ENCODE assay signal across 1 cellular context in the genomic region with DNA sequence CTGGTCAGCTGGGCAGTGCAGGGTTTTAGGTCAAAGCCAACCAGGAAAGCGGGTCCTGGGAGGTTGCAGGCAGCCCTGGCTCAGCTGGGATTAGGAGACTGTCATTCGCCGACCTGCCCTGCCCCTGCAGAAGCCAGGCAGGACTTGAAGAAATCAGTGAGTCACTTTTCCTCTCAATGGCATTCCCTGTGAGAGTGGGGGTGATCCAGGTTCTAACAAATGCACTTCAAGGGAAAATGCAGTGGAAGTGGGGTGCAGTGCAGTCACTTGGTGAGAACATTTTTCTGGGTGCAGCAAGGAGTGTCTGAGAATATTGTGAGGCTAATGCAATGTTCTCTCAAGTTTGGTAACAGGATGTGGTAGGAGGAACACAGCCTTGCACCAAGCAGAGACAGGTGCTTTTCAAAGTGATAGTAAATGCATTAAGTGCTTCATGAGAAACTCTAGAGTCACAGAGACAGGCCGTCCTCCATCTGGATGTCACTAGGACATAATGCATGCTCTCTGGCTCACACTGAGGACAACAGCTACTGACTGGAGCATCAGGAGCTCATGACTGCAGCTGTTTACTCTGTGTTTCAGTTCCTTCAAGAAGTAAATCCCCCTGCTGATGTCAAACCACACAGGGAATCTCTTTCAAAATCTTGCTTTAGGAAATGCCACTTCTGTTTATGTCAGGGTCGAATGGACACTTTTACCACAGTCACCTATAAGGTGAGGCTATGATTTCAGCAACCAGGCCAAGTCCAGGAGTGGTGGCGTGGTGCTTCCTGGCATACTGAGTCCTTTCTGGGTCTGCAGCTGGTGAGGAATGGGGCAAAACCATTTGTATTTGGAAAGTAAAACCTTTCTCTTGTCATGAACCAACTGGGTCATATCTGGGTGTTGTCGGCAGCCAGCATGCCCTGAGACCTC.
TF ChIP-seq lines count a peak whose summit lies in the region.

No MANE protein-coding gene starts in this region.

TF ChIP-seq in GM12878, 131 proteins besides CTCF, POLR2A, EP300 and RAD21 (continued from another document and continues in another):
- TF ChIP-seq, protein P1, sequence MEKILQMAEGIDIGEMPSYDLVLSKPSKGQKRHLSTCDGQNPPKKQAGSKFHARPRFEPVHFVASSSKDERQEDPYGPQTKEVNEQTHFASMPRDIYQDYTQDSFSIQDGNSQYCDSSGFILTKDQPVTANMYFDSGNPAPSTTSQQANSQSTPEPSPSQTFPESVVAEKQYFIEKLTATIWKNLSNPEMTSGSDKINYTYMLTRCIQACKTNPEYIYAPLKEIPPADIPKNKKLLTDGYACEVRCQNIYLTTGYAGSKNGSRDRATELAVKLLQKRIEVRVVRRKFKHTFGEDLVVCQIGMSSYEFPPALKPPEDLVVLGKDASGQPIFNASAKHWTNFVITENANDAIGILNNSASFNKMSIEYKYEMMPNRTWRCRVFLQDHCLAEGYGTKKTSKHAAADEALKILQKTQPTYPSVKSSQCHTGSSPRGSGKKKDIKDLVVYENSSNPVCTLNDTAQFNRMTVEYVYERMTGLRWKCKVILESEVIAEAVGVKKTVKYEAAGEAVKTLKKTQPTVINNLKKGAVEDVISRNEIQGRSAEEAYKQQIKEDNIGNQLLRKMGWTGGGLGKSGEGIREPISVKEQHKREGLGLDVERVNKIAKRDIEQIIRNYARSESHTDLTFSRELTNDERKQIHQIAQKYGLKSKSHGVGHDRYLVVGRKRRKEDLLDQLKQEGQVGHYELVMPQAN (conservative IDR thresholded peaks at IDR 0.05): no peak
- TF ChIP-seq ZNF207 (IDR thresholded peaks at IDR 0.05; ENCODE audit: borderline replicate concordance): no peak
- peak; percentile 87 for TF ChIP-seq TCF3 (IDR thresholded peaks at IDR 0.05; ENCODE audit: borderline replicate concordance, insufficient read depth, low read depth, low read length)
- peak; percentile 80 for TF ChIP-seq DPF2 (IDR thresholded peaks at IDR 0.05)
- TF ChIP-seq, protein P2, sequence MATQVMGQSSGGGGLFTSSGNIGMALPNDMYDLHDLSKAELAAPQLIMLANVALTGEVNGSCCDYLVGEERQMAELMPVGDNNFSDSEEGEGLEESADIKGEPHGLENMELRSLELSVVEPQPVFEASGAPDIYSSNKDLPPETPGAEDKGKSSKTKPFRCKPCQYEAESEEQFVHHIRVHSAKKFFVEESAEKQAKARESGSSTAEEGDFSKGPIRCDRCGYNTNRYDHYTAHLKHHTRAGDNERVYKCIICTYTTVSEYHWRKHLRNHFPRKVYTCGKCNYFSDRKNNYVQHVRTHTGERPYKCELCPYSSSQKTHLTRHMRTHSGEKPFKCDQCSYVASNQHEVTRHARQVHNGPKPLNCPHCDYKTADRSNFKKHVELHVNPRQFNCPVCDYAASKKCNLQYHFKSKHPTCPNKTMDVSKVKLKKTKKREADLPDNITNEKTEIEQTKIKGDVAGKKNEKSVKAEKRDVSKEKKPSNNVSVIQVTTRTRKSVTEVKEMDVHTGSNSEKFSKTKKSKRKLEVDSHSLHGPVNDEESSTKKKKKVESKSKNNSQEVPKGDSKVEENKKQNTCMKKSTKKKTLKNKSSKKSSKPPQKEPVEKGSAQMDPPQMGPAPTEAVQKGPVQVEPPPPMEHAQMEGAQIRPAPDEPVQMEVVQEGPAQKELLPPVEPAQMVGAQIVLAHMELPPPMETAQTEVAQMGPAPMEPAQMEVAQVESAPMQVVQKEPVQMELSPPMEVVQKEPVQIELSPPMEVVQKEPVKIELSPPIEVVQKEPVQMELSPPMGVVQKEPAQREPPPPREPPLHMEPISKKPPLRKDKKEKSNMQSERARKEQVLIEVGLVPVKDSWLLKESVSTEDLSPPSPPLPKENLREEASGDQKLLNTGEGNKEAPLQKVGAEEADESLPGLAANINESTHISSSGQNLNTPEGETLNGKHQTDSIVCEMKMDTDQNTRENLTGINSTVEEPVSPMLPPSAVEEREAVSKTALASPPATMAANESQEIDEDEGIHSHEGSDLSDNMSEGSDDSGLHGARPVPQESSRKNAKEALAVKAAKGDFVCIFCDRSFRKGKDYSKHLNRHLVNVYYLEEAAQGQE (IDR thresholded peaks at IDR 0.05; ENCODE audit: low read depth, low read length): no peak
- TF ChIP-seq IKZF1 (conservative IDR thresholded peaks at IDR 0.05): peak; percentile 97
- peak; percentile 85; the same call in 1 of the 2 replicates for TF ChIP-seq STAT3 (IDR thresholded peaks at IDR 0.05; ENCODE audit: low read depth, low read length)
- no peak; the same call in 1 of the 2 replicates for TF ChIP-seq GABPA (IDR thresholded peaks at IDR 0.05; ENCODE audit: low read depth)
- TF ChIP-seq, protein P3, sequence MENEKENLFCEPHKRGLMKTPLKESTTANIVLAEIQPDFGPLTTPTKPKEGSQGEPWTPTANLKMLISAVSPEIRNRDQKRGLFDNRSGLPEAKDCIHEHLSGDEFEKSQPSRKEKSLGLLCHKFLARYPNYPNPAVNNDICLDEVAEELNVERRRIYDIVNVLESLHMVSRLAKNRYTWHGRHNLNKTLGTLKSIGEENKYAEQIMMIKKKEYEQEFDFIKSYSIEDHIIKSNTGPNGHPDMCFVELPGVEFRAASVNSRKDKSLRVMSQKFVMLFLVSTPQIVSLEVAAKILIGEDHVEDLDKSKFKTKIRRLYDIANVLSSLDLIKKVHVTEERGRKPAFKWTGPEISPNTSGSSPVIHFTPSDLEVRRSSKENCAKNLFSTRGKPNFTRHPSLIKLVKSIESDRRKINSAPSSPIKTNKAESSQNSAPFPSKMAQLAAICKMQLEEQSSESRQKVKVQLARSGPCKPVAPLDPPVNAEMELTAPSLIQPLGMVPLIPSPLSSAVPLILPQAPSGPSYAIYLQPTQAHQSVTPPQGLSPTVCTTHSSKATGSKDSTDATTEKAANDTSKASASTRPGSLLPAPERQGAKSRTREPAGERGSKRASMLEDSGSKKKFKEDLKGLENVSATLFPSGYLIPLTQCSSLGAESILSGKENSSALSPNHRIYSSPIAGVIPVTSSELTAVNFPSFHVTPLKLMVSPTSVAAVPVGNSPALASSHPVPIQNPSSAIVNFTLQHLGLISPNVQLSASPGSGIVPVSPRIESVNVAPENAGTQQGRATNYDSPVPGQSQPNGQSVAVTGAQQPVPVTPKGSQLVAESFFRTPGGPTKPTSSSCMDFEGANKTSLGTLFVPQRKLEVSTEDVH (IDR thresholded peaks at IDR 0.05; ENCODE audit: low read depth, partially characterized antibody): no peak
- TF ChIP-seq, protein P4, sequence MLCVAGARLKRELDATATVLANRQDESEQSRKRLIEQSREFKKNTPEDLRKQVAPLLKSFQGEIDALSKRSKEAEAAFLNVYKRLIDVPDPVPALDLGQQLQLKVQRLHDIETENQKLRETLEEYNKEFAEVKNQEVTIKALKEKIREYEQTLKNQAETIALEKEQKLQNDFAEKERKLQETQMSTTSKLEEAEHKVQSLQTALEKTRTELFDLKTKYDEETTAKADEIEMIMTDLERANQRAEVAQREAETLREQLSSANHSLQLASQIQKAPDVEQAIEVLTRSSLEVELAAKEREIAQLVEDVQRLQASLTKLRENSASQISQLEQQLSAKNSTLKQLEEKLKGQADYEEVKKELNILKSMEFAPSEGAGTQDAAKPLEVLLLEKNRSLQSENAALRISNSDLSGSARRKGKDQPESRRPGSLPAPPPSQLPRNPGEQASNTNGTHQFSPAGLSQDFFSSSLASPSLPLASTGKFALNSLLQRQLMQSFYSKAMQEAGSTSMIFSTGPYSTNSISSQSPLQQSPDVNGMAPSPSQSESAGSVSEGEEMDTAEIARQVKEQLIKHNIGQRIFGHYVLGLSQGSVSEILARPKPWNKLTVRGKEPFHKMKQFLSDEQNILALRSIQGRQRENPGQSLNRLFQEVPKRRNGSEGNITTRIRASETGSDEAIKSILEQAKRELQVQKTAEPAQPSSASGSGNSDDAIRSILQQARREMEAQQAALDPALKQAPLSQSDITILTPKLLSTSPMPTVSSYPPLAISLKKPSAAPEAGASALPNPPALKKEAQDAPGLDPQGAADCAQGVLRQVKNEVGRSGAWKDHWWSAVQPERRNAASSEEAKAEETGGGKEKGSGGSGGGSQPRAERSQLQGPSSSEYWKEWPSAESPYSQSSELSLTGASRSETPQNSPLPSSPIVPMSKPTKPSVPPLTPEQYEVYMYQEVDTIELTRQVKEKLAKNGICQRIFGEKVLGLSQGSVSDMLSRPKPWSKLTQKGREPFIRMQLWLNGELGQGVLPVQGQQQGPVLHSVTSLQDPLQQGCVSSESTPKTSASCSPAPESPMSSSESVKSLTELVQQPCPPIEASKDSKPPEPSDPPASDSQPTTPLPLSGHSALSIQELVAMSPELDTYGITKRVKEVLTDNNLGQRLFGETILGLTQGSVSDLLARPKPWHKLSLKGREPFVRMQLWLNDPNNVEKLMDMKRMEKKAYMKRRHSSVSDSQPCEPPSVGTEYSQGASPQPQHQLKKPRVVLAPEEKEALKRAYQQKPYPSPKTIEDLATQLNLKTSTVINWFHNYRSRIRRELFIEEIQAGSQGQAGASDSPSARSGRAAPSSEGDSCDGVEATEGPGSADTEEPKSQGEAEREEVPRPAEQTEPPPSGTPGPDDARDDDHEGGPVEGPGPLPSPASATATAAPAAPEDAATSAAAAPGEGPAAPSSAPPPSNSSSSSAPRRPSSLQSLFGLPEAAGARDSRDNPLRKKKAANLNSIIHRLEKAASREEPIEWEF (IDR thresholded peaks at IDR 0.05; ENCODE audit: insufficient replicate concordance, low read depth, low read length): peak; percentile 88
- TF ChIP-seq POLR2AphosphoS2 (IDR thresholded peaks at IDR 0.05; ENCODE audit: low read depth, low read length): no peak; the same call in 1 of the 2 replicates
- peak; percentile 89 for TF ChIP-seq MTA2 (IDR thresholded peaks at IDR 0.05; ENCODE audit: low read depth)
- no peak for TF ChIP-seq HDGF (IDR thresholded peaks at IDR 0.05)
- TF ChIP-seq, protein P5, sequence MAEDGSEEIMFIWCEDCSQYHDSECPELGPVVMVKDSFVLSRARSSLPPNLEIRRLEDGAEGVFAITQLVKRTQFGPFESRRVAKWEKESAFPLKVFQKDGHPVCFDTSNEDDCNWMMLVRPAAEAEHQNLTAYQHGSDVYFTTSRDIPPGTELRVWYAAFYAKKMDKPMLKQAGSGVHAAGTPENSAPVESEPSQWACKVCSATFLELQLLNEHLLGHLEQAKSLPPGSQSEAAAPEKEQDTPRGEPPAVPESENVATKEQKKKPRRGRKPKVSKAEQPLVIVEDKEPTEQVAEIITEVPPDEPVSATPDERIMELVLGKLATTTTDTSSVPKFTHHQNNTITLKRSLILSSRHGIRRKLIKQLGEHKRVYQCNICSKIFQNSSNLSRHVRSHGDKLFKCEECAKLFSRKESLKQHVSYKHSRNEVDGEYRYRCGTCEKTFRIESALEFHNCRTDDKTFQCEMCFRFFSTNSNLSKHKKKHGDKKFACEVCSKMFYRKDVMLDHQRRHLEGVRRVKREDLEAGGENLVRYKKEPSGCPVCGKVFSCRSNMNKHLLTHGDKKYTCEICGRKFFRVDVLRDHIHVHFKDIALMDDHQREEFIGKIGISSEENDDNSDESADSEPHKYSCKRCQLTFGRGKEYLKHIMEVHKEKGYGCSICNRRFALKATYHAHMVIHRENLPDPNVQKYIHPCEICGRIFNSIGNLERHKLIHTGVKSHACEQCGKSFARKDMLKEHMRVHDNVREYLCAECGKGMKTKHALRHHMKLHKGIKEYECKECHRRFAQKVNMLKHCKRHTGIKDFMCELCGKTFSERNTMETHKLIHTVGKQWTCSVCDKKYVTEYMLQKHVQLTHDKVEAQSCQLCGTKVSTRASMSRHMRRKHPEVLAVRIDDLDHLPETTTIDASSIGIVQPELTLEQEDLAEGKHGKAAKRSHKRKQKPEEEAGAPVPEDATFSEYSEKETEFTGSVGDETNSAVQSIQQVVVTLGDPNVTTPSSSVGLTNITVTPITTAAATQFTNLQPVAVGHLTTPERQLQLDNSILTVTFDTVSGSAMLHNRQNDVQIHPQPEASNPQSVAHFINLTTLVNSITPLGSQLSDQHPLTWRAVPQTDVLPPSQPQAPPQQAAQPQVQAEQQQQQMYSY (CRISPR knock-in tag; IDR thresholded peaks at IDR 0.05): no peak
- peak; percentile 57; the same call in 1 of the 2 replicates for TF ChIP-seq RCOR1 (conservative IDR thresholded peaks at IDR 0.05; ENCODE audit: low read depth, low read length)
- TF ChIP-seq KAT2A (conservative IDR thresholded peaks at IDR 0.05; ENCODE audit: control insufficient read depth, low read depth, low read length): no peak
- TF ChIP-seq CREB1 (IDR thresholded peaks at IDR 0.05; ENCODE audit: low read depth): peak; percentile 79
- TF ChIP-seq, protein P6, sequence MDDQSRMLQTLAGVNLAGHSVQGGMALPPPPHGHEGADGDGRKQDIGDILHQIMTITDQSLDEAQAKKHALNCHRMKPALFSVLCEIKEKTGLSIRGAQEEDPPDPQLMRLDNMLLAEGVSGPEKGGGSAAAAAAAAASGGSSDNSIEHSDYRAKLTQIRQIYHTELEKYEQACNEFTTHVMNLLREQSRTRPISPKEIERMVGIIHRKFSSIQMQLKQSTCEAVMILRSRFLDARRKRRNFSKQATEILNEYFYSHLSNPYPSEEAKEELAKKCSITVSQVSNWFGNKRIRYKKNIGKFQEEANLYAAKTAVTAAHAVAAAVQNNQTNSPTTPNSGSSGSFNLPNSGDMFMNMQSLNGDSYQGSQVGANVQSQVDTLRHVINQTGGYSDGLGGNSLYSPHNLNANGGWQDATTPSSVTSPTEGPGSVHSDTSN (IDR thresholded peaks at IDR 0.05; ENCODE audit: insufficient replicate concordance, low read depth, low read length): no peak
- TF ChIP-seq CBFB (IDR thresholded peaks at IDR 0.05; ENCODE audit: low read depth): peak; percentile 78
- 0 out of 2 replicates have a peak, but pooled peaks have one; percentile 53 for TF ChIP-seq SIN3A (IDR thresholded peaks at IDR 0.05; ENCODE audit: low read depth, low read length)
- TF ChIP-seq PML (IDR thresholded peaks at IDR 0.05; ENCODE audit: low read length): peak; percentile 64; the same call in 1 of the 2 replicates
- TF ChIP-seq JUNB (IDR thresholded peaks at IDR 0.05): peak; percentile 45
- no peak for TF ChIP-seq ZZZ3 (IDR thresholded peaks at IDR 0.05; ENCODE audit: control insufficient read depth, insufficient read length, low read depth)
- TF ChIP-seq PAX8 (IDR thresholded peaks at IDR 0.05): no peak
- TF ChIP-seq FOS (IDR thresholded peaks at IDR 0.05; ENCODE audit: borderline replicate concordance, extremely low read depth, insufficient read length): no peak
- TF ChIP-seq, protein P7, sequence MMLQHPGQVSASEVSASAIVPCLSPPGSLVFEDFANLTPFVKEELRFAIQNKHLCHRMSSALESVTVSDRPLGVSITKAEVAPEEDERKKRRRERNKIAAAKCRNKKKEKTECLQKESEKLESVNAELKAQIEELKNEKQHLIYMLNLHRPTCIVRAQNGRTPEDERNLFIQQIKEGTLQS (IDR thresholded peaks at IDR 0.05; ENCODE audit: borderline replicate concordance, extremely low read depth, low read depth, low read length): no peak
- TF ChIP-seq, protein P8, sequence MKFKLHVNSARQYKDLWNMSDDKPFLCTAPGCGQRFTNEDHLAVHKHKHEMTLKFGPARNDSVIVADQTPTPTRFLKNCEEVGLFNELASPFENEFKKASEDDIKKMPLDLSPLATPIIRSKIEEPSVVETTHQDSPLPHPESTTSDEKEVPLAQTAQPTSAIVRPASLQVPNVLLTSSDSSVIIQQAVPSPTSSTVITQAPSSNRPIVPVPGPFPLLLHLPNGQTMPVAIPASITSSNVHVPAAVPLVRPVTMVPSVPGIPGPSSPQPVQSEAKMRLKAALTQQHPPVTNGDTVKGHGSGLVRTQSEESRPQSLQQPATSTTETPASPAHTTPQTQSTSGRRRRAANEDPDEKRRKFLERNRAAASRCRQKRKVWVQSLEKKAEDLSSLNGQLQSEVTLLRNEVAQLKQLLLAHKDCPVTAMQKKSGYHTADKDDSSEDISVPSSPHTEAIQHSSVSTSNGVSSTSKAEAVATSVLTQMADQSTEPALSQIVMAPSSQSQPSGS (IDR thresholded peaks at IDR 0.05; ENCODE audit: low read length): no peak; the same call in none of the 2 replicates
- no peak for TF ChIP-seq RB1 (IDR thresholded peaks at IDR 0.05; ENCODE audit: borderline replicate concordance)
